35 cellular contexts compared by ENCODE assay signal in genomic region chr10:113414481-113414990, GRCh38.
"Had no signal": no experiment of that assay in that cellular context is flagged by ENCODE, and none has a peak within 500 bp of the region (broad histone marks: within the 10 kb centered on the region; RNA-seq: fewer than 3 reads in every experiment).

No MANE protein-coding gene starts in this region.

- H3K27ac ChIP-seq: brain microvascular endothelial cell, cardiac muscle cell, Peyer's patch, WERI-Rb-1 had no signal

- H3K27me3 ChIP-seq: brain microvascular endothelial cell, cardiac muscle cell, Peyer's patch had no signal

- H3K9me3 ChIP-seq: Peyer's patch had no signal

- H3K36me3 ChIP-seq: brain microvascular endothelial cell, cardiac muscle cell, Peyer's patch, WERI-Rb-1 had no signal

- ATAC-seq: activated CD8-positive, alpha-beta memory T cell treated with anti-CD3 and anti-CD28 coated beads, Interleukin-2, amount 10 ng/mL, durations not matched to agents 7 days and 5 days; activated naive CD8-positive, alpha-beta T cell treated with anti-CD3 and anti-CD28 coated beads, Interleukin-2, amount 50 U/mL, for 24 hours; K562; SK-N-SH treated with all-trans-retinoic acid at 6 μM for 48 hours had no signal

- DNase-seq: activated CD4-positive, alpha-beta memory T cell treated with anti-CD3 and anti-CD28 coated beads, Interleukin-2, amount 10 ng/mL, durations not matched to agents 7 days and 5 days; activated CD4-positive, alpha-beta T cell treated with anti-CD3 and anti-CD28 coated beads for 1 hour; activated CD4-positive, alpha-beta T cell treated with anti-CD3 and anti-CD28 coated beads for 48 hours; activated CD4-positive, CD25-positive, alpha-beta regulatory T cell; activated CD8-positive, alpha-beta memory T cell treated with anti-CD3 and anti-CD28 coated beads for 24 hours; activated CD8-positive, alpha-beta memory T cell treated with anti-CD3 and anti-CD28 coated beads, Interleukin-2, amount 10 ng/mL, durations not matched to agents 7 days and 5 days; activated CD8-positive, alpha-beta memory T cell treated with anti-CD3 and anti-CD28 coated beads, Interleukin-2, amount 50 U/mL, for 48 hours; activated effector memory CD4-positive, alpha-beta T cell treated with Interleukin-2 at 50 U/mL for 16 hours; activated naive CD4-positive, alpha-beta T cell treated with anti-CD3 and anti-CD28 coated beads, Interleukin-2, amount 10 ng/mL, durations not matched to agents 7 days and 5 days; activated naive CD8-positive, alpha-beta T cell treated with anti-CD3 and anti-CD28 coated beads, Interleukin-2, amount 50 U/mL, for 24 hours; activated T-cell treated with anti-CD3 and anti-CD28 coated beads, Interleukin-2, amount 50 U/mL, for 48 hours; amniotic stem cell; aorta; brain microvascular endothelial cell; NCI-H1092 treated with DMSO at 0.1 percent for 48 hours; NCI-H1417; NCI-H187 treated with DMSO at 0.1 percent for 48 hours; NCI-H2081; NCI-H2171 treated with DMSO at 0.1 percent for 48 hours; NCI-H2227 treated with DMSO at 0.1 percent for 48 hours; NCI-H446; NCI-H510A treated with DMSO at 0.1 percent for 48 hours; NCI-H526 treated with DMSO at 0.1 percent for 48 hours; NCI-H82; Peyer's patch; RPMI8226; SIG-M5; SW 1271; T-helper 1 cell; T-helper 2 cell; T-helper 9 cell; WERI-Rb-1 had no signal

- H3K4me1 ChIP-seq: Peyer's patch had no signal

- H3K4me3 ChIP-seq: cardiac muscle cell, K562, Peyer's patch had no signal
